17 cellular contexts compared by ENCODE assay signal in the genomic region with DNA sequence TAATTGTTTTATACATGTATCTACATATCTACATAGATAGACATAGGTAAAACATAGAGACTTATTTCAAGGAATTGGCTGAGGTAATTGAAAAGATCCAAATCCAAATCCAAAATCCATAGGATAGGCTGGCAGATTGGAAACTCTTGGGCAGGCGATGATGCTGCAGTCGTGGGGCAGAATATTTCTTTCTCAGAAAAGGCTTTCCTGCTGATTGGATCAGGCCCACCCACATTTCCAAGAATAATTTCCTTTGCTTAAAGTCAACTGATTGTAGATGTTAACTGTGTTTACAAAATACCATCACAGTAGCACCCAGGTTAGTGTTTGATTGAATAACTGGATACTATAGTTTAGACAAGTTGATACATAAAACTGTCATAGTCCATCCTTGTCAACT. TPM values are rescaled to one million over a fixed set of nuclear protein-coding genes. Genes with fewer than 3 reads are reported as not detected.
DNase-seq lines count a peak whose midpoint lies in the region; ATAC-seq lines count a peak whose summit lies in the region.
"Had no signal": no experiment of that assay in that cellular context is flagged by ENCODE, and none has a peak within 500 bp of the region (broad histone marks: within the 10 kb centered on the region; RNA-seq: fewer than 3 reads in every experiment).

No MANE protein-coding gene starts in this region.

- ATAC-seq in naive B cell (ENCODE audit: low read depth in 2 of 2) (no peak), GM18519 (IDR thresholded peaks at IDR 0.05; ENCODE audit: low FRiP score, unreplicated experiment) (no peak)

- H3K36me3 Mint-ChIP-seq in activated CD4-positive, alpha-beta T cell treated with anti-CD3 and anti-CD28 coated beads, Interleukin-2, amount 10 ng/mL, durations not matched to agents 7 days and 5 days (ENCODE audit: low read depth): peaks cover 38% of the 10 kb centered on the region
- peaks cover 0 to 5% of the 10 kb centered on the region in 2 donors for H3K36me3 Mint-ChIP-seq in CD4-positive, alpha-beta memory T cell
- H3K36me3 Mint-ChIP-seq in activated T-helper 1 cell treated with anti-CD3 and anti-CD28 coated beads, Interleukin-12 subunit alpha, Interleukin-12 subunit beta, Interleukin-2, Interleukin-4 antibody, amounts not matched to agents 30 ng/mL and 10 ng/mL and 1 ng/mL, durations not matched to agents 14 hours and 24 hours and 36 hours (ENCODE audit: low read depth): peaks cover 12% of the 10 kb centered on the region
- peaks cover 0 to 9% of the 10 kb centered on the region in 2 donors for H3K36me3 Mint-ChIP-seq in naive B cell

- no peaks in the 10 kb centered on the region for H3K27me3 Mint-ChIP-seq in activated CD4-positive, alpha-beta T cell treated with anti-CD3 and anti-CD28 coated beads, Interleukin-2, amount 10 ng/mL, durations not matched to agents 7 days and 5 days
- H3K27me3 Mint-ChIP-seq in CD4-positive, alpha-beta memory T cell: no peaks in the 10 kb centered on the region
- no peaks in the 10 kb centered on the region for H3K27me3 Mint-ChIP-seq in activated T-helper 1 cell treated with anti-CD3 and anti-CD28 coated beads, Interleukin-12 subunit alpha, Interleukin-12 subunit beta, Interleukin-2, Interleukin-4 antibody, amounts not matched to agents 30 ng/mL and 10 ng/mL and 1 ng/mL, durations not matched to agents 14 hours and 24 hours and 36 hours (ENCODE audit: insufficient read depth)
- no peaks in the 10 kb centered on the region for H3K27me3 Mint-ChIP-seq in naive B cell

- no peak overlapping the region for H3K4me3 Mint-ChIP-seq in activated CD4-positive, alpha-beta T cell treated with anti-CD3 and anti-CD28 coated beads, Interleukin-2, amount 10 ng/mL, durations not matched to agents 7 days and 5 days
- H3K4me3 Mint-ChIP-seq in CD4-positive, alpha-beta memory T cell: peak overlapping the region in 3 of 8 donors; percentile 12 to 27 (median 13)
- H3K4me3 Mint-ChIP-seq in activated T-helper 1 cell treated with anti-CD3 and anti-CD28 coated beads, Interleukin-12 subunit alpha, Interleukin-12 subunit beta, Interleukin-2, Interleukin-4 antibody, amounts not matched to agents 30 ng/mL and 10 ng/mL and 1 ng/mL, durations not matched to agents 14 hours and 24 hours and 36 hours: no peak overlapping the region
- H3K4me3 Mint-ChIP-seq in naive B cell: no peak overlapping the region

- H3K4me1 ChIP-seq in CD4-positive, alpha-beta memory T cell (ENCODE audit: insufficient read depth, low read length): peaks cover 71% of the 10 kb centered on the region

- H3K27ac Mint-ChIP-seq in activated CD4-positive, alpha-beta T cell treated with anti-CD3 and anti-CD28 coated beads, Interleukin-2, amount 10 ng/mL, durations not matched to agents 7 days and 5 days: peak overlapping the region; percentile 81
- H3K27ac Mint-ChIP-seq in CD4-positive, alpha-beta memory T cell: peak overlapping the region in 6 of 7 donors; percentile 65 to 86 (median 82)
- peak overlapping the region; percentile 37 for H3K27ac Mint-ChIP-seq in activated T-helper 1 cell treated with anti-CD3 and anti-CD28 coated beads, Interleukin-12 subunit alpha, Interleukin-12 subunit beta, Interleukin-2, Interleukin-4 antibody, amounts not matched to agents 30 ng/mL and 10 ng/mL and 1 ng/mL, durations not matched to agents 14 hours and 24 hours and 36 hours
- H3K27ac Mint-ChIP-seq in naive B cell: peak overlapping the region in 4 of 6 donors; percentile 75 to 97 (median 82)

- H3K4me3 ChIP-seq in CD4-positive, alpha-beta memory T cell (ENCODE audit: low read length in 2 of 2): no peak overlapping the region
- H3K4me3 ChIP-seq: MG63, PC-9 had no signal

- H3K36me3 ChIP-seq in CD4-positive, alpha-beta memory T cell (ENCODE audit: insufficient read depth, low read length): no peaks in the 10 kb centered on the region
- H3K36me3 ChIP-seq: MG63 had no signal

- POLR2A ChIA-PET in activated CD4-positive, alpha-beta T cell treated with anti-CD3 and anti-CD28 coated beads, Interleukin-2, amount 10 ng/mL, durations not matched to agents 7 days and 5 days (lab: Charles Lee): no interaction called here
- POLR2A ChIA-PET in CD4-positive, alpha-beta memory T cell (lab: Charles Lee; ENCODE audit: partially characterized antibody): interaction anchor here (0.5 to 6.7 kb wide), 9 partner anchors 10 to 304 kb away, joined by 4 to 250 read pairs (median 10); partner anchors contain the start of genes STIM2 and TBC1D19

- peaks cover 18% of the 10 kb centered on the region for H3K9me3 Mint-ChIP-seq in activated CD4-positive, alpha-beta T cell treated with anti-CD3 and anti-CD28 coated beads, Interleukin-2, amount 10 ng/mL, durations not matched to agents 7 days and 5 days
- peaks cover 0 to 3% (median 0%) of the 10 kb centered on the region in 8 donors for H3K9me3 Mint-ChIP-seq in CD4-positive, alpha-beta memory T cell
- H3K9me3 Mint-ChIP-seq in activated T-helper 1 cell treated with anti-CD3 and anti-CD28 coated beads, Interleukin-12 subunit alpha, Interleukin-12 subunit beta, Interleukin-2, Interleukin-4 antibody, amounts not matched to agents 30 ng/mL and 10 ng/mL and 1 ng/mL, durations not matched to agents 14 hours and 24 hours and 36 hours: peaks cover 8% of the 10 kb centered on the region
- H3K9me3 Mint-ChIP-seq in naive B cell: peaks cover 0 to 5% (median 0%) of the 10 kb centered on the region in 7 donors

- H3K27me3 ChIP-seq in CD4-positive, alpha-beta memory T cell (ENCODE audit: insufficient read depth, low read length): no peaks in the 10 kb centered on the region
- H3K27me3 ChIP-seq: MG63 had no signal

- H3K9me3 ChIP-seq in CD4-positive, alpha-beta memory T cell (ENCODE audit: control insufficient read depth in 1 of 2, low read length in 2 of 2): no peaks in the 10 kb centered on the region
- H3K9me3 ChIP-seq: MG63 had no signal

- H3K4me1 Mint-ChIP-seq in activated CD4-positive, alpha-beta T cell treated with anti-CD3 and anti-CD28 coated beads, Interleukin-2, amount 10 ng/mL, durations not matched to agents 7 days and 5 days: peaks cover 73% of the 10 kb centered on the region
- peaks cover 66 to 90% (median 79%) of the 10 kb centered on the region in 4 donors for H3K4me1 Mint-ChIP-seq in CD4-positive, alpha-beta memory T cell
- H3K4me1 Mint-ChIP-seq in activated T-helper 1 cell treated with anti-CD3 and anti-CD28 coated beads, Interleukin-12 subunit alpha, Interleukin-12 subunit beta, Interleukin-2, Interleukin-4 antibody, amounts not matched to agents 30 ng/mL and 10 ng/mL and 1 ng/mL, durations not matched to agents 14 hours and 24 hours and 36 hours (ENCODE audit: low read depth): peaks cover 76% of the 10 kb centered on the region
- H3K4me1 Mint-ChIP-seq in naive B cell: peaks cover 62 to 87% (median 72%) of the 10 kb centered on the region in 3 donors

- CTCF ChIA-PET in activated CD4-positive, alpha-beta T cell treated with anti-CD3 and anti-CD28 coated beads, Interleukin-2, amount 10 ng/mL, durations not matched to agents 7 days and 5 days (lab: Charles Lee): interaction anchor here (1.2 kb wide), 1 partner anchor 12 kb away, joined by 3 read pairs; no protein-coding TSS in a partner anchor
- CTCF ChIA-PET in CD4-positive, alpha-beta memory T cell (lab: Charles Lee; ENCODE audit: partially characterized antibody): interaction anchor here (1.6 to 4.8 kb wide), 5 partner anchors 13 to 557 kb away, joined by 4 to 49 read pairs (median 14); partner anchors contain the start of gene STIM2

- intact Hi-C loops in CD4-positive, alpha-beta memory T cell (cut with micrococcal nuclease): loop anchor here (1.0 to 5.0 kb wide), 2 partner anchors 31 to 34 kb away; no protein-coding TSS in a partner anchor
- intact Hi-C loops in activated T-helper 1 cell treated with anti-CD3 and anti-CD28 coated beads, Interleukin-12 subunit alpha, Interleukin-12 subunit beta, Interleukin-2, Interleukin-4 antibody, amounts not matched to agents 30 ng/mL and 10 ng/mL and 1 ng/mL, durations not matched to agents 14 hours and 24 hours and 36 hours (cut with micrococcal nuclease): loop anchor here (1.0 kb wide), 1 partner anchor 8 kb away; no protein-coding TSS in a partner anchor

- no peak for DNase-seq in activated CD4-positive, alpha-beta T cell treated with anti-CD3 and anti-CD28 coated beads, Interleukin-2, amount 10 ng/mL, durations not matched to agents 7 days and 5 days
- no peak for DNase-seq in activated CD4-positive, alpha-beta T cell treated with anti-CD3 and anti-CD28 coated beads, Interleukin-2, amount 50 U/mL, for 1 hour
- no peak for DNase-seq in CD4-positive, alpha-beta memory T cell
- DNase-seq in activated T-helper 1 cell treated with anti-CD3 and anti-CD28 coated beads, Interleukin-12 subunit alpha, Interleukin-12 subunit beta, Interleukin-2, Interleukin-4 antibody, amounts not matched to agents 30 ng/mL and 10 ng/mL and 1 ng/mL, durations not matched to agents 14 hours and 24 hours and 36 hours (ENCODE audit: low spot score): no peak
- DNase-seq in naive B cell (no peak), COLO829 (ENCODE audit: low spot score) (no peak), NCI-H226 (no peak)
- DNase-seq: H7, MG63, NCI-H1105, NCI-H187, NCI-H446 treated with DMSO at 0.1 percent for 48 hours, NCI-H748 treated with DMSO at 0.1 percent for 48 hours, PC-9 had no signal

- H3K27ac ChIP-seq in CD4-positive, alpha-beta memory T cell (ENCODE audit: low read depth, low read length): no peak overlapping the region
- H3K27ac ChIP-seq: C4-2B, KMS-11, PC-9 had no signal

RNA-seq across cellular contexts. Expression of gene STIM2, which starts 27.2 kb away (rescaled TPM):
- 10 to 100 TPM; 56.2 to 61.0 TPM for total RNA-seq in activated CD4-positive, alpha-beta T cell treated with anti-CD3 and anti-CD28 coated beads, Interleukin-2, amount 10 ng/mL, durations not matched to agents 7 days and 5 days
- total RNA-seq in CD4-positive, alpha-beta memory T cell: 10 to 100 TPM; 84.6 to 91.7 TPM
- polyA plus RNA-seq in CD4-positive, alpha-beta memory T cell: 10 to 100 TPM; 23.8 to 40.7 TPM
- total RNA-seq in activated T-helper 1 cell treated with anti-CD3 and anti-CD28 coated beads, Interleukin-12 subunit alpha, Interleukin-12 subunit beta, Interleukin-2, Interleukin-4 antibody, amounts not matched to agents 30 ng/mL and 10 ng/mL and 1 ng/mL, durations not matched to agents 14 hours and 24 hours and 36 hours: 54.1 and 55.6 TPM in 2 replicates
- 10 to 100 TPM; 35.5 to 63.2 (median 46.0) TPM for polyA plus RNA-seq in naive B cell (ENCODE audit: low read depth in 6 of 6)
